ENCODE assay signal across 23 cellular contexts in genomic region chr9:136969774-136970173, GRCh38. TPM values are rescaled to one million over a fixed set of nuclear protein-coding genes. Genes with fewer than 3 reads are reported as not detected.
DNase-seq lines count a peak whose midpoint lies in the region; ATAC-seq, FAIRE-seq and TF ChIP-seq lines count a peak whose summit lies in the region.
"Had no signal": no experiment of that assay in that cellular context is flagged by ENCODE, and none has a peak within 500 bp of the region (broad histone marks: within the 10 kb centered on the region; RNA-seq: fewer than 3 reads in every experiment).

No MANE protein-coding gene starts in this region.

- H3K4me2 ChIP-seq in H1 (ENCODE audit: insufficient read depth in 1 of 2, low read depth in 2 of 2, low read length in 2 of 2) = no peak overlapping the region
- H3K4me2 ChIP-seq: A549 had no signal

- TF ChIP-seq RAD21 in H1 (IDR thresholded peaks at IDR 0.05 in 1 of 2, conservative IDR thresholded peaks at IDR 0.05 in 1 of 2; ENCODE audit: low read depth in 2 of 2, low read length in 2 of 2) = no peak

- peaks cover 14% of the 10 kb centered on the region for H3K4me1 Mint-ChIP-seq in activated naive CD4-positive, alpha-beta T cell treated with anti-CD3 and anti-CD28 coated beads, Interleukin-2, amount 50 U/mL, for 24 hours
- peaks cover 18 to 38% (median 23%) of the 10 kb centered on the region in 3 donors for H3K4me1 Mint-ChIP-seq in CD8-positive, alpha-beta memory T cell

- no peak overlapping the region for H2AFZ ChIP-seq in H1 (ENCODE audit: low read length)

- no peak overlapping the region for H3K27ac ChIP-seq in H1 (ENCODE audit: low read depth, low read length)
- peak overlapping the region; percentile 57 to 76 for H3K27ac ChIP-seq in testis
- H3K27ac ChIP-seq in body of pancreas = no peak overlapping the region
- no peak overlapping the region for H3K27ac ChIP-seq in CD8-positive, alpha-beta memory T cell (ENCODE audit: low read depth, low read length)
- H3K27ac ChIP-seq: 22Rv1, A549, HL-60 had no signal

- no peaks in the 10 kb centered on the region for H3K23me2 ChIP-seq in H1 (ENCODE audit: low read depth, low read length)

- FAIRE-seq in H1 (lab: Jason Lieb, UNC) = no peak
- FAIRE-seq: A549, GM12878, GM19239 had no signal

- no peak overlapping the region for H4K5ac ChIP-seq in H1 (ENCODE audit: insufficient read length, low read depth, low read length)

- no peak overlapping the region for H2BK20ac ChIP-seq in H1 (ENCODE audit: low read length)

- no peak overlapping the region for H3K4ac ChIP-seq in H1 (replicated peaks; ENCODE audit: insufficient read length, low read depth, low read length)

- POLR2A ChIA-PET in H1 (lab: Charles Lee; ENCODE audit: partially characterized antibody) = no interaction called here
- POLR2A ChIA-PET in CD8-positive, alpha-beta memory T cell (lab: Charles Lee) = no interaction called here

- no peak overlapping the region for H2BK12ac ChIP-seq in H1 (ENCODE audit: low read depth, low read length)

- no peak overlapping the region for H3K9ac ChIP-seq in H1 (replicated peaks in 1 of 4; ENCODE audit: extremely low read depth in 1 of 4, low read depth in 3 of 4, low read length in 3 of 4)

- no peak for TF ChIP-seq POLR2A in H1 (IDR thresholded peaks at IDR 0.05; ENCODE audit: control extremely low read depth in 1 of 2, low read depth in 2 of 2, low read length in 2 of 2)
- no peak for TF ChIP-seq POLR2A in testis (IDR thresholded peaks at IDR 0.05)
- TF ChIP-seq POLR2A in body of pancreas (IDR thresholded peaks at IDR 0.05) = no peak

- no peak overlapping the region for H3K56ac ChIP-seq in H1 (replicated peaks; ENCODE audit: insufficient read length, low read depth, low read length)

- H2BK5ac ChIP-seq in H1 (ENCODE audit: low read depth, low read length) = no peak overlapping the region

- CTCF ChIA-PET in H1 (lab: Charles Lee; ENCODE audit: partially characterized antibody) = interaction anchor here (1.0 to 9.4 kb wide), 6 partner anchors 23 to 317 kb away, joined by 3 to 38 read pairs (median 8); partner anchors contain the start of gene C8G
- CTCF ChIA-PET in CD8-positive, alpha-beta memory T cell (lab: Charles Lee) = interaction anchor here (1.0 to 2.1 kb wide), 3 partner anchors 22 to 77 kb away, joined by 3 to 5 read pairs (median 3); partner anchors contain the start of gene NPDC1

- no peak for TF ChIP-seq EP300 in H1 (IDR thresholded peaks at IDR 0.05; ENCODE audit: borderline replicate concordance in 1 of 2, low read depth in 2 of 2, low read length in 2 of 2)

- H3K36me3 Mint-ChIP-seq in activated naive CD4-positive, alpha-beta T cell treated with anti-CD3 and anti-CD28 coated beads, Interleukin-2, amount 50 U/mL, for 24 hours = no peaks in the 10 kb centered on the region
- H3K36me3 Mint-ChIP-seq in CD8-positive, alpha-beta memory T cell = no peaks in the 10 kb centered on the region
- H3K36me3 Mint-ChIP-seq: CD8-positive, alpha-beta T cell had no signal

- H4K20me1 ChIP-seq in H1 (replicated peaks in 1 of 2; ENCODE audit: control insufficient read depth in 1 of 2, insufficient read depth in 2 of 2, low read length in 2 of 2) = no peaks in the 10 kb centered on the region

- 83% methylated on average over 4 of the region's 5 CpGs; no CpG with 5 or more reads in 1 of the 2 experiments for WGBS in H1 (ENCODE audit: extremely low coverage in 1 of 2, insufficient coverage in 1 of 2, insufficient read length in 1 of 2, insufficient replicate concordance in 2 of 2, low coverage in 1 of 2, low lambda C conversion rate in 2 of 2, missing lambda C conversion rate in 1 of 2), 2 experiments
- WGBS in testis, 2 donors = 27 to 45% methylated on average over 2 to 5 of the region's 5 CpGs
- WGBS in body of pancreas, 2 donors = 44 to 69% methylated on average over 3 to 5 of the region's 5 CpGs

- H3K79me1 ChIP-seq in H1 (ENCODE audit: low read depth, low read length) = no peaks in the 10 kb centered on the region

- no peak overlapping the region for H3K4me3 Mint-ChIP-seq in activated naive CD4-positive, alpha-beta T cell treated with anti-CD3 and anti-CD28 coated beads, Interleukin-2, amount 50 U/mL, for 24 hours
- no peak overlapping the region for H3K4me3 Mint-ChIP-seq in CD8-positive, alpha-beta memory T cell
- H3K4me3 Mint-ChIP-seq: CD8-positive, alpha-beta T cell had no signal

- H2AK5ac ChIP-seq in H1 (ENCODE audit: low read depth, low read length) = no peak overlapping the region; the same call in 1 of the 2 replicates

- intact Hi-C loops in testis (cut with DNase I; ENCODE audit: low total_unique reads) (no loop called here), body of pancreas (cut with DNase I) (no loop called here)

- no peak overlapping the region for H4K8ac ChIP-seq in H1 (ENCODE audit: extremely low read depth, insufficient read depth, low read length)

- H2BK15ac ChIP-seq in H1 (ENCODE audit: low read length) = no peak overlapping the region

- ATAC-seq in HG03521 (IDR thresholded peaks at IDR 0.05; ENCODE audit: unreplicated experiment) (no peak), body of pancreas (no peak)
- ATAC-seq: CD8-positive, alpha-beta T cell; GM12878 had no signal

- H3K27me3 Mint-ChIP-seq in activated naive CD4-positive, alpha-beta T cell treated with anti-CD3 and anti-CD28 coated beads, Interleukin-2, amount 50 U/mL, for 24 hours = no peaks in the 10 kb centered on the region
- H3K27me3 Mint-ChIP-seq in CD8-positive, alpha-beta memory T cell = peaks cover 0 to 3% of the 10 kb centered on the region in 2 donors

- H3K9me3 Mint-ChIP-seq in activated naive CD4-positive, alpha-beta T cell treated with anti-CD3 and anti-CD28 coated beads, Interleukin-2, amount 50 U/mL, for 24 hours = no peaks in the 10 kb centered on the region
- H3K9me3 Mint-ChIP-seq in CD8-positive, alpha-beta memory T cell = no peaks in the 10 kb centered on the region
- H3K9me3 Mint-ChIP-seq: CD8-positive, alpha-beta T cell had no signal

- H3K27me3 ChIP-seq in H1 (replicated peaks in 1 of 4; ENCODE audit: control insufficient read depth in 3 of 4, extremely low read depth in 1 of 4, insufficient read depth in 3 of 4, low read length in 3 of 4) (no peaks in the 10 kb centered on the region), testis (no peaks in the 10 kb centered on the region), body of pancreas (no peaks in the 10 kb centered on the region)
- H3K27me3 ChIP-seq in CD8-positive, alpha-beta memory T cell (ENCODE audit: insufficient read depth, low read length, poor library complexity, severe bottlenecking) = no peaks in the 10 kb centered on the region

- no peak overlapping the region for H3K14ac ChIP-seq in H1 (ENCODE audit: insufficient read length)

- H2BK120ac ChIP-seq in H1 (replicated peaks; ENCODE audit: low read depth, low read length) = no peak overlapping the region

- H3K9me3 ChIP-seq in H1 (ENCODE audit: insufficient read depth in 2 of 2, low read depth in 1 of 2, low read length in 1 of 2) (no peaks in the 10 kb centered on the region), testis (no peaks in the 10 kb centered on the region), body of pancreas (no peaks in the 10 kb centered on the region)
- H3K9me3 ChIP-seq in CD8-positive, alpha-beta memory T cell (ENCODE audit: low read length) = no peaks in the 10 kb centered on the region
- H3K9me3 ChIP-seq: A549, HAP-1 had no signal

- H3K23ac ChIP-seq in H1 (ENCODE audit: insufficient read length) = no peak overlapping the region

- H3K4me3 ChIP-seq in H1 (ENCODE audit: extremely low read depth in 1 of 4, insufficient read depth in 2 of 4, low read depth in 3 of 4, low read length in 4 of 4) (no peak overlapping the region), testis (no peak overlapping the region), body of pancreas (no peak overlapping the region)
- no peak overlapping the region for H3K4me3 ChIP-seq in CD8-positive, alpha-beta memory T cell (ENCODE audit: low read length)
- H3K4me3 ChIP-seq: A549, GM12878, HAP-1 had no signal

- H3K27ac Mint-ChIP-seq in activated naive CD4-positive, alpha-beta T cell treated with anti-CD3 and anti-CD28 coated beads, Interleukin-2, amount 50 U/mL, for 24 hours = peak overlapping the region; percentile 17
- H3K27ac Mint-ChIP-seq in CD8-positive, alpha-beta memory T cell = peak overlapping the region in 1 of 8 donors; percentile 74
- H3K27ac Mint-ChIP-seq: CD8-positive, alpha-beta T cell had no signal

- H3K36me3 ChIP-seq in H1 (ENCODE audit: control insufficient read depth in 2 of 4, insufficient read depth in 4 of 4, low read length in 3 of 4) (no peaks in the 10 kb centered on the region), testis (ENCODE audit: low read depth, missing control alignments) (no peaks in the 10 kb centered on the region), body of pancreas (replicated peaks in 1 of 2; ENCODE audit: insufficient read depth in 1 of 2, low read depth in 2 of 2) (no peaks in the 10 kb centered on the region)
- no peaks in the 10 kb centered on the region for H3K36me3 ChIP-seq in CD8-positive, alpha-beta memory T cell (ENCODE audit: insufficient read depth, low read length)
- H3K36me3 ChIP-seq: HAP-1 had no signal

- no peak overlapping the region for H3K18ac ChIP-seq in H1 (ENCODE audit: extremely low read depth, low read length)

- H4K91ac ChIP-seq in H1 (replicated peaks; ENCODE audit: insufficient read length, low read length) = peak overlapping the region; percentile 34

- DNase-seq in activated naive CD4-positive, alpha-beta T cell treated with anti-CD3 and anti-CD28 coated beads, Interleukin-2, amount 50 U/mL, for 16 hours = no peak
- DNase-seq in H1 (ENCODE audit: low read depth in 1 of 2, low spot score in 2 of 2) = no peak
- no peak for DNase-seq in testis
- no peak for DNase-seq in body of pancreas
- no peak for DNase-seq in CD8-positive, alpha-beta memory T cell
- DNase-seq: AML-193; CD8-positive, alpha-beta T cell; COR-L47; DMS 273 treated with DMSO at 0.1 percent for 48 hours; DMS53; DND-41; EL had no signal

- H3K79me2 ChIP-seq in H1 (ENCODE audit: control insufficient read depth in 1 of 2, insufficient read depth in 2 of 2, low read length in 2 of 2) = no peaks in the 10 kb centered on the region

- peaks cover 0 to 7% (median 4%) of the 10 kb centered on the region in 4 experiments; a peak in 3 of 7 replicates for H3K4me1 ChIP-seq in H1 (replicated peaks in 1 of 4; ENCODE audit: control insufficient read depth in 3 of 4, insufficient read depth in 4 of 4, low read length in 3 of 4)
- peaks cover 72% of the 10 kb centered on the region for H3K4me1 ChIP-seq in testis
- H3K4me1 ChIP-seq in body of pancreas = peaks cover 7% of the 10 kb centered on the region
- peaks cover 24% of the 10 kb centered on the region for H3K4me1 ChIP-seq in CD8-positive, alpha-beta memory T cell (ENCODE audit: insufficient read depth, low read length)

- TF ChIP-seq CTCF in H1 (IDR thresholded peaks at IDR 0.05; ENCODE audit: control extremely low read depth in 1 of 3, insufficient read depth in 1 of 3, low read depth in 1 of 3, low read length in 3 of 3) (no peak), testis (IDR thresholded peaks at IDR 0.05) (no peak), body of pancreas (IDR thresholded peaks at IDR 0.05) (no peak)

RNA-seq across cellular contexts. Expression of gene PTGDS, which starts 7.5 kb away (rescaled TPM):
- total RNA-seq in H1 (2021; fragmentation: NEBNext Ultra II Directional; extraction: Animal tissue kit (Norgen Biotek cat#: 25700)) = 2.2 and 2.3 TPM in 2 replicates
- polyA plus RNA-seq in H1 (2011; rRNA removed) (1.7 and 2.5 TPM in 2 replicates), testis (ENCODE audit: insufficient read depth, low read depth, low replicate concordance) (4,976 TPM)
- 1.1 TPM for polyA plus RNA-seq in H1 (2011; cell fraction: cytosol; rRNA removed)
- 6.2 TPM for polyA plus RNA-seq in H1 (2011; cell fraction: nucleus; rRNA removed)
- 0.66 to 1.3 TPM (median 0.98 TPM) in 4 replicates for polyA plus RNA-seq in H1 (2012, experiment 1 of 2)
- 1.4 TPM for polyA plus RNA-seq in H1 (2012, experiment 2 of 2)
- polyA plus RNA-seq in H1 (2013, experiment 1 of 2) = 1.4 TPM
- 2.0 TPM for polyA plus RNA-seq in H1 (2013, experiment 2 of 2)
- polyA minus RNA-seq in H1 (2011; rRNA and poly(A)+ RNA removed) = 0.54 TPM in 1 of 2 replicates, not detected in the other
- not detected for polyA minus RNA-seq in H1 (2011; cell fraction: cytosol; rRNA and poly(A)+ RNA removed)
- 1.9 TPM for polyA minus RNA-seq in H1 (2011; cell fraction: nucleus; rRNA and poly(A)+ RNA removed)
- total RNA-seq in testis (1,000 to 10,000 TPM; 5,554 to 5,948 TPM), body of pancreas (10 to 100 TPM; 17.8 to 48.0 TPM)
- under 1 TPM; 0.24 to 0.49 TPM for total RNA-seq in CD8-positive, alpha-beta memory T cell
- polyA plus RNA-seq in CD8-positive, alpha-beta memory T cell = 5.5 TPM
- total RNA-seq: G401, GM12878, H4, HT1080 had no signal
- polyA plus RNA-seq: GM12878 had no signal

RNA-seq across cellular contexts. Expression of gene LCNL1, which starts 13.0 kb away (rescaled TPM):
- 0.15 TPM in 1 of 2 replicates, not detected in the other for total RNA-seq in H1 (2021; fragmentation: NEBNext Ultra II Directional; extraction: Animal tissue kit (Norgen Biotek cat#: 25700))
- polyA plus RNA-seq in H1 (2011; rRNA removed) (0.11 and 0.35 TPM in 2 replicates), testis (ENCODE audit: insufficient read depth, low read depth, low replicate concordance) (17.5 TPM)
- 0.21 TPM for polyA plus RNA-seq in H1 (2011; cell fraction: cytosol; rRNA removed)
- polyA plus RNA-seq in H1 (2011; cell fraction: nucleus; rRNA removed) = 1.5 TPM
- polyA plus RNA-seq in H1 (2012, experiment 1 of 2) = 0.07 TPM in 1 of 4 replicates, not detected in the others
- 0.13 TPM for polyA plus RNA-seq in H1 (2012, experiment 2 of 2)
- polyA plus RNA-seq in H1 (2013, experiment 1 of 2) = 0.18 TPM
- polyA plus RNA-seq in H1 (2013, experiment 2 of 2) = 0.06 TPM
- polyA minus RNA-seq in H1 (2011; rRNA and poly(A)+ RNA removed) = 0.25 TPM in 1 of 2 replicates, not detected in the other
- polyA minus RNA-seq in H1 (2011; cell fraction: cytosol; rRNA and poly(A)+ RNA removed) = not detected
- polyA minus RNA-seq in H1 (2011; cell fraction: nucleus; rRNA and poly(A)+ RNA removed) = 1.00 TPM
- total RNA-seq in testis (100 to 1,000 TPM in 1 of 2 donors, 10 to 100 TPM in 1; 59.3 to 131 TPM), body of pancreas (not detected)
- total RNA-seq in CD8-positive, alpha-beta memory T cell = under 1 TPM; 0.20 to 0.22 TPM
- 0.16 TPM for polyA plus RNA-seq in CD8-positive, alpha-beta memory T cell
- total RNA-seq: G401, GM12878, H4, HT1080 had no signal
- polyA plus RNA-seq: GM12878 had no signal

RNA-seq across cellular contexts. Expression of gene LCN12, which starts 17.7 kb away (rescaled TPM):
- total RNA-seq in H1 (2021; fragmentation: NEBNext Ultra II Directional; extraction: Animal tissue kit (Norgen Biotek cat#: 25700)) = 1.5 and 1.7 TPM in 2 replicates
- polyA plus RNA-seq in H1 (2011; rRNA removed) = 1.1 and 2.1 TPM in 2 replicates
- polyA plus RNA-seq in H1 (2011; cell fraction: cytosol; rRNA removed) = 1.2 TPM
- 20.2 TPM for polyA plus RNA-seq in H1 (2011; cell fraction: nucleus; rRNA removed)
- 0.91 to 2.5 TPM (median 1.7 TPM) in 4 replicates for polyA plus RNA-seq in H1 (2012, experiment 1 of 2)
- polyA plus RNA-seq in H1 (2012, experiment 2 of 2) = 0.35 TPM
- 0.43 TPM for polyA plus RNA-seq in H1 (2013, experiment 1 of 2)
- polyA plus RNA-seq in H1 (2013, experiment 2 of 2) = 0.39 TPM
- polyA minus RNA-seq in H1 (2011; rRNA and poly(A)+ RNA removed) = 0.12 and 1.3 TPM in 2 replicates
- polyA minus RNA-seq in H1 (2011; cell fraction: cytosol; rRNA and poly(A)+ RNA removed) = not detected
- polyA minus RNA-seq in H1 (2011; cell fraction: nucleus; rRNA and poly(A)+ RNA removed) = 0.40 TPM
- 10 to 100 TPM; 11.5 to 27.8 TPM for total RNA-seq in testis
- 27.1 TPM for polyA plus RNA-seq in testis (ENCODE audit: insufficient read depth, low read depth, low replicate concordance)
- total RNA-seq in body of pancreas = 1 to 10 TPM; 1.3 to 4.9 TPM
- total RNA-seq in CD8-positive, alpha-beta memory T cell = 1 to 10 TPM in 1 of 2 experiments, under 1 TPM in 1; 0.85 to 1.3 TPM
- not detected for polyA plus RNA-seq in CD8-positive, alpha-beta memory T cell
- total RNA-seq: G401, H4, HT1080 had no signal

RNA-seq across cellular contexts. Expression of gene PAXX, which starts 22.4 kb away (rescaled TPM):
- 40.8 and 43.4 TPM in 2 replicates for total RNA-seq in H1 (2021; fragmentation: NEBNext Ultra II Directional; extraction: Animal tissue kit (Norgen Biotek cat#: 25700))
- 45.9 and 56.8 TPM in 2 replicates for polyA plus RNA-seq in H1 (2011; rRNA removed)
- 44.8 TPM for polyA plus RNA-seq in H1 (2011; cell fraction: cytosol; rRNA removed)
- 87.4 TPM for polyA plus RNA-seq in H1 (2011; cell fraction: nucleus; rRNA removed)
- polyA plus RNA-seq in H1 (2012, experiment 1 of 2) = 16.8 to 35.4 TPM (median 32.7 TPM) in 4 replicates
- 35.7 TPM for polyA plus RNA-seq in H1 (2012, experiment 2 of 2)
- polyA plus RNA-seq in H1 (2013, experiment 1 of 2) = 42.4 TPM
- polyA plus RNA-seq in H1 (2013, experiment 2 of 2) = 42.4 TPM
- 1.9 and 2.3 TPM in 2 replicates for polyA minus RNA-seq in H1 (2011; rRNA and poly(A)+ RNA removed)
- polyA minus RNA-seq in H1 (2011; cell fraction: cytosol; rRNA and poly(A)+ RNA removed) = 9.8 TPM
- 24.2 TPM for polyA minus RNA-seq in H1 (2011; cell fraction: nucleus; rRNA and poly(A)+ RNA removed)
- total RNA-seq in testis = 10 to 100 TPM; 47.8 to 56.6 TPM
- polyA plus RNA-seq in testis (ENCODE audit: insufficient read depth, low read depth, low replicate concordance) = 25.9 TPM
- total RNA-seq in body of pancreas = 10 to 100 TPM; 34.0 to 97.2 TPM
- 10 to 100 TPM; 78.4 to 82.2 TPM for total RNA-seq in CD8-positive, alpha-beta memory T cell
- 156 TPM for polyA plus RNA-seq in CD8-positive, alpha-beta memory T cell

RNA-seq across cellular contexts. Expression of gene C8G, which starts 24.7 kb away (rescaled TPM):
- total RNA-seq in H1 (2021; fragmentation: NEBNext Ultra II Directional; extraction: Animal tissue kit (Norgen Biotek cat#: 25700)) = 0.80 TPM in 1 of 2 replicates, not detected in the other
- 0.62 and 1.8 TPM in 2 replicates for polyA plus RNA-seq in H1 (2011; rRNA removed)
- 1.4 TPM for polyA plus RNA-seq in H1 (2011; cell fraction: cytosol; rRNA removed)
- 8.4 TPM for polyA plus RNA-seq in H1 (2011; cell fraction: nucleus; rRNA removed)
- polyA plus RNA-seq in H1 (2012, experiment 1 of 2) = 0.88 to 1.5 TPM in 2 of 4 replicates, not detected in the others
- polyA plus RNA-seq in H1 (2012, experiment 2 of 2) = not detected
- polyA plus RNA-seq in H1 (2013, experiment 1 of 2) = 1.6 TPM
- 0.75 TPM for polyA plus RNA-seq in H1 (2013, experiment 2 of 2)
- polyA minus RNA-seq in H1 (2011; rRNA and poly(A)+ RNA removed) = not detected in 2 replicates
- not detected for polyA minus RNA-seq in H1 (2011; cell fraction: cytosol; rRNA and poly(A)+ RNA removed)
- polyA minus RNA-seq in H1 (2011; cell fraction: nucleus; rRNA and poly(A)+ RNA removed) = not detected
- total RNA-seq in testis = 1 to 10 TPM; 4.6 to 4.9 TPM
- 4.6 TPM for polyA plus RNA-seq in testis (ENCODE audit: insufficient read depth, low read depth, low replicate concordance)
- total RNA-seq in body of pancreas = not detected
- under 1 TPM in 1 of 2 experiments, not detected in 1; 0.96 TPM for total RNA-seq in CD8-positive, alpha-beta memory T cell
- not detected for polyA plus RNA-seq in CD8-positive, alpha-beta memory T cell
- total RNA-seq: CD8-positive, alpha-beta T cell; G401; H4 had no signal

Comparison
In these comparisons a context has a peak if more than half of its experiments do, and no peak if none do; other contexts are left out.
1. H3K27ac ChIP-seq: peak in testis (2 of 2); none in H1 (single experiment), body of pancreas (0 of 4) and CD8-positive, alpha-beta memory T cell (single experiment).
2. RNA of gene PTGDS, which starts 7.5 kb away (total RNA-seq): 5,554 to 5,948 TPM in testis; 17.8 to 48.0 TPM in body of pancreas, 2.2 to 2.3 TPM in H1 and 0.24 to 0.49 TPM in CD8-positive, alpha-beta memory T cell; every median in the first group is over 100 times any median in the second.
3. RNA of gene LCNL1, which starts 13.0 kb away (total RNA-seq): 59.3 to 131 TPM in testis; 0.20 to 0.22 TPM in CD8-positive, alpha-beta memory T cell, 0.15 TPM in H1 and not detected in body of pancreas; every median in the first group is over 10 times any median in the second.